1 cellular context compared by ENCODE assay signal in the genomic region with DNA sequence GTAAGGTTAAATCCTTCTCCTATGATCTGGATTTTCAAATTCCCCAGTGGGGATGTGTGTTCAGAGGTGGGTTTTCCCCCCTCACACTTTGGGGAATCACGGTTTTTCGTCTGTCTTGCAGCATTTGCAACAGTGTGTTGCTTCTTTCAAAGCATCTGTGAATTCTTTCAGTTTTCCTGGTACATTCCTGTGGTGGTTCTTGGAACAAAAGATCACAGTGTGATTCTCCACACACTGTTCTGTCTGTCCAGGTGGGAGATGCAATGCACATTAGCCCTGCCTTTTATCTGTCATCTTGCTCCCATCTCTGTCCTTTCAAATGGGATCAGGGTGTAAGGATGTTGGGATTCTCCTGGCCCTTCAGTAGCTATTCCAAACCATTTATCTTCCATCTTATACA.
TF ChIP-seq lines count a peak whose summit lies in the region.

No MANE protein-coding gene starts in this region.

TF ChIP-seq in WTC11, 78 proteins besides CTCF, POLR2A, EP300 and RAD21 (continued from another document):
- TF ChIP-seq, protein P1, sequence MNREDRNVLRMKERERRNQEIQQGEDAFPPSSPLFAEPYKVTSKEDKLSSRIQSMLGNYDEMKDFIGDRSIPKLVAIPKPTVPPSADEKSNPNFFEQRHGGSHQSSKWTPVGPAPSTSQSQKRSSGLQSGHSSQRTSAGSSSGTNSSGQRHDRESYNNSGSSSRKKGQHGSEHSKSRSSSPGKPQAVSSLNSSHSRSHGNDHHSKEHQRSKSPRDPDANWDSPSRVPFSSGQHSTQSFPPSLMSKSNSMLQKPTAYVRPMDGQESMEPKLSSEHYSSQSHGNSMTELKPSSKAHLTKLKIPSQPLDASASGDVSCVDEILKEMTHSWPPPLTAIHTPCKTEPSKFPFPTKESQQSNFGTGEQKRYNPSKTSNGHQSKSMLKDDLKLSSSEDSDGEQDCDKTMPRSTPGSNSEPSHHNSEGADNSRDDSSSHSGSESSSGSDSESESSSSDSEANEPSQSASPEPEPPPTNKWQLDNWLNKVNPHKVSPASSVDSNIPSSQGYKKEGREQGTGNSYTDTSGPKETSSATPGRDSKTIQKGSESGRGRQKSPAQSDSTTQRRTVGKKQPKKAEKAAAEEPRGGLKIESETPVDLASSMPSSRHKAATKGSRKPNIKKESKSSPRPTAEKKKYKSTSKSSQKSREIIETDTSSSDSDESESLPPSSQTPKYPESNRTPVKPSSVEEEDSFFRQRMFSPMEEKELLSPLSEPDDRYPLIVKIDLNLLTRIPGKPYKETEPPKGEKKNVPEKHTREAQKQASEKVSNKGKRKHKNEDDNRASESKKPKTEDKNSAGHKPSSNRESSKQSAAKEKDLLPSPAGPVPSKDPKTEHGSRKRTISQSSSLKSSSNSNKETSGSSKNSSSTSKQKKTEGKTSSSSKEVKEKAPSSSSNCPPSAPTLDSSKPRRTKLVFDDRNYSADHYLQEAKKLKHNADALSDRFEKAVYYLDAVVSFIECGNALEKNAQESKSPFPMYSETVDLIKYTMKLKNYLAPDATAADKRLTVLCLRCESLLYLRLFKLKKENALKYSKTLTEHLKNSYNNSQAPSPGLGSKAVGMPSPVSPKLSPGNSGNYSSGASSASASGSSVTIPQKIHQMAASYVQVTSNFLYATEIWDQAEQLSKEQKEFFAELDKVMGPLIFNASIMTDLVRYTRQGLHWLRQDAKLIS (CRISPR knock-in tag; IDR thresholded peaks at IDR 0.05; ENCODE audit: borderline replicate concordance), result no peak
- TF ChIP-seq IRF2 (CRISPR knock-in tag; IDR thresholded peaks at IDR 0.05; ENCODE audit: borderline replicate concordance, low read depth), result no peak
- no peak for TF ChIP-seq FOXJ3 (CRISPR knock-in tag; IDR thresholded peaks at IDR 0.05; ENCODE audit: borderline replicate concordance)
- no peak for TF ChIP-seq CREB1 (CRISPR knock-in tag; IDR thresholded peaks at IDR 0.05)
- TF ChIP-seq, protein P2, sequence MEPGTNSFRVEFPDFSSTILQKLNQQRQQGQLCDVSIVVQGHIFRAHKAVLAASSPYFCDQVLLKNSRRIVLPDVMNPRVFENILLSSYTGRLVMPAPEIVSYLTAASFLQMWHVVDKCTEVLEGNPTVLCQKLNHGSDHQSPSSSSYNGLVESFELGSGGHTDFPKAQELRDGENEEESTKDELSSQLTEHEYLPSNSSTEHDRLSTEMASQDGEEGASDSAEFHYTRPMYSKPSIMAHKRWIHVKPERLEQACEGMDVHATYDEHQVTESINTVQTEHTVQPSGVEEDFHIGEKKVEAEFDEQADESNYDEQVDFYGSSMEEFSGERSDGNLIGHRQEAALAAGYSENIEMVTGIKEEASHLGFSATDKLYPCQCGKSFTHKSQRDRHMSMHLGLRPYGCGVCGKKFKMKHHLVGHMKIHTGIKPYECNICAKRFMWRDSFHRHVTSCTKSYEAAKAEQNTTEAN (CRISPR knock-in tag; IDR thresholded peaks at IDR 0.05), result no peak
